11 cellular contexts compared by ENCODE assay signal in genomic region chr10:22723783-22724182, GRCh38. TPM values are rescaled to one million over a fixed set of nuclear protein-coding genes. Genes with fewer than 3 reads are reported as not detected.
DNase-seq lines count a peak whose midpoint lies in the region; ATAC-seq lines count a peak whose summit lies in the region.
"Had no signal": no experiment of that assay in that cellular context is flagged by ENCODE, and none has a peak within 500 bp of the region (broad histone marks: within the 10 kb centered on the region; RNA-seq: fewer than 3 reads in every experiment).

No MANE protein-coding gene starts in this region.

- H3K9me3 ChIP-seq in MG63 = no peaks in the 10 kb centered on the region

- no peaks in the 10 kb centered on the region for H3K9me3 Mint-ChIP-seq in dendritic cell treated with granulocyte-macrophage colony-stimulating factor and Interleukin-4, amounts not matched to agents 40 ng/mL and 50 ng/mL, for 4 days
- H3K9me3 Mint-ChIP-seq: nephron progenitor cell had no signal

- peaks cover 51% of the 10 kb centered on the region for H3K4me1 Mint-ChIP-seq in dendritic cell treated with granulocyte-macrophage colony-stimulating factor and Interleukin-4, amounts not matched to agents 40 ng/mL and 50 ng/mL, for 4 days (ENCODE audit: low read depth)

- DNase-seq in MG63 (no peak), NCI-H146 treated with DMSO at 0.1 percent for 48 hours (lab: John Stamatoyannopoulos, UW; ENCODE audit: unreplicated experiment) (no peak), CD1c-positive myeloid dendritic cell (ENCODE audit: extremely low spot score) (no peak)
- DNase-seq: activated CD8-positive, alpha-beta memory T cell treated with anti-CD3 and anti-CD28 coated beads, Interleukin-2, amount 10 ng/mL, durations not matched to agents 7 days and 5 days; DMS153; NCI-H524; nephron progenitor cell had no signal

- peak; percentile 64 for ATAC-seq in GM18868 (IDR thresholded peaks at IDR 0.05; ENCODE audit: unreplicated experiment)
- ATAC-seq in GM21526 (IDR thresholded peaks at IDR 0.05; ENCODE audit: low FRiP score, unreplicated experiment) = peak; percentile 60
- peak; percentile 55 for ATAC-seq in HG03095 (IDR thresholded peaks at IDR 0.05; ENCODE audit: unreplicated experiment)
- ATAC-seq: activated CD8-positive, alpha-beta memory T cell treated with anti-CD3 and anti-CD28 coated beads, Interleukin-2, amount 10 ng/mL, durations not matched to agents 7 days and 5 days had no signal

- peaks cover 7% of the 10 kb centered on the region for H3K27me3 Mint-ChIP-seq in dendritic cell treated with granulocyte-macrophage colony-stimulating factor and Interleukin-4, amounts not matched to agents 40 ng/mL and 50 ng/mL, for 4 days
- H3K27me3 Mint-ChIP-seq: activated CD8-positive, alpha-beta memory T cell treated with anti-CD3 and anti-CD28 coated beads, Interleukin-2, amount 10 ng/mL, durations not matched to agents 7 days and 5 days had no signal

- peak overlapping the region; percentile 43 for H3K4me3 Mint-ChIP-seq in dendritic cell treated with granulocyte-macrophage colony-stimulating factor and Interleukin-4, amounts not matched to agents 40 ng/mL and 50 ng/mL, for 4 days
- H3K4me3 Mint-ChIP-seq: activated CD8-positive, alpha-beta memory T cell treated with anti-CD3 and anti-CD28 coated beads, Interleukin-2, amount 10 ng/mL, durations not matched to agents 7 days and 5 days; nephron progenitor cell had no signal

- intact Hi-C loops in dendritic cell treated with granulocyte-macrophage colony-stimulating factor and Interleukin-4, amounts not matched to agents 40 ng/mL and 50 ng/mL, for 4 days (cut with micrococcal nuclease) = loop anchor here (5.0 kb wide), 1 partner anchor 34 kb away; no protein-coding TSS in a partner anchor

- H3K36me3 ChIP-seq in MG63 = no peaks in the 10 kb centered on the region

- no peak overlapping the region for H3K4me3 ChIP-seq in MG63

- H3K27me3 ChIP-seq in MG63 = no peaks in the 10 kb centered on the region

- H3K36me3 Mint-ChIP-seq in dendritic cell treated with granulocyte-macrophage colony-stimulating factor and Interleukin-4, amounts not matched to agents 40 ng/mL and 50 ng/mL, for 4 days (ENCODE audit: low read depth) = no peaks in the 10 kb centered on the region
- H3K36me3 Mint-ChIP-seq: activated CD8-positive, alpha-beta memory T cell treated with anti-CD3 and anti-CD28 coated beads, Interleukin-2, amount 10 ng/mL, durations not matched to agents 7 days and 5 days had no signal

- H3K27ac Mint-ChIP-seq in dendritic cell treated with granulocyte-macrophage colony-stimulating factor and Interleukin-4, amounts not matched to agents 40 ng/mL and 50 ng/mL, for 4 days = peak overlapping the region; percentile 55
- H3K27ac Mint-ChIP-seq: activated CD8-positive, alpha-beta memory T cell treated with anti-CD3 and anti-CD28 coated beads, Interleukin-2, amount 10 ng/mL, durations not matched to agents 7 days and 5 days had no signal

RNA-seq across cellular contexts. Expression of gene PIP4K2A, which starts 9.4 kb away (rescaled TPM):
- total RNA-seq in MG63 (2014; rRNA removed; shearing (Covaris generic); ENCODE audit: low replicate concordance) = 17.4 and 17.8 TPM in 2 replicates
